Comparison of ENCODE assay signal across 23 cellular contexts in genomic region chr1:244276646-244277045, GRCh38.
"Had no signal": no experiment of that assay in that cellular context is flagged by ENCODE, and none has a peak within 500 bp of the region (broad histone marks: within the 10 kb centered on the region; RNA-seq: fewer than 3 reads in every experiment).

No MANE protein-coding gene starts in this region.

- ATAC-seq: activated CD8-positive, alpha-beta T cell treated with anti-CD3 and anti-CD28 coated beads for 36 hours; heart right ventricle; natural killer cell treated with Interleukin-12 subunit alpha and Interleukin-12 subunit beta and Interleukin-15 and Interleukin-18, amount 100 ng/mL, for 72 hours; stimulated activated naive B cell treated with anti-CD40 and anti-IgM and Interleukin-4, amounts not matched to agents 10 μg/mL and 1 μg/mL and 100 μg/mL, for 72 hours; upper lobe of right lung had no signal

- DNase-seq: activated CD4-positive, alpha-beta T cell treated with anti-CD3 and anti-CD28 coated beads, Interleukin-2, amount 10 ng/mL, durations not matched to agents 24 days and 14 days; activated CD8-positive, alpha-beta T cell treated with anti-CD3 and anti-CD28 coated beads for 36 hours; activated naive CD4-positive, alpha-beta T cell treated with Interleukin-2 at 50 U/mL for 16 hours; activated naive CD8-positive, alpha-beta T cell treated with anti-CD3 and anti-CD28 coated beads, Interleukin-2, amount 10 ng/mL, durations not matched to agents 7 days and 5 days; activated T-cell treated with anti-CD3 and anti-CD28 coated beads, Interleukin-2, amount 50 U/mL, for 24 hours; anterior cingulate cortex; cerebellar nuclear complex; cortex of kidney; effector CD8-positive, alpha-beta T cell; esophagus squamous epithelium; heart right ventricle; kidney glomerular epithelial cell; left ventricle myocardium inferior; mammary epithelial cell; nucleus accumbens; posterior cingulate gyrus; sigmoid colon; stimulated activated CD4-positive, alpha-beta T cell treated with anti-CD3 and anti-CD28 coated beads, Interleukin-4, amount 100 ng/mL, for 24 hours; stimulated activated naive B cell treated with anti-CD40 and anti-IgM and Interleukin-4, amounts not matched to agents 10 μg/mL and 1 μg/mL and 100 μg/mL, for 72 hours; T1000 had no signal

- H3K27me3 Mint-ChIP-seq: activated naive CD8-positive, alpha-beta T cell treated with anti-CD3 and anti-CD28 coated beads, Interleukin-2, amount 10 ng/mL, durations not matched to agents 7 days and 5 days; activated T-cell treated with anti-CD3 and anti-CD28 coated beads, Interleukin-2, amount 50 U/mL, for 24 hours had no signal

- H3K4me1 ChIP-seq: upper lobe of right lung had no signal

- H3K27me3 ChIP-seq: heart right ventricle, sigmoid colon, upper lobe of right lung had no signal

- H3K27ac ChIP-seq: esophagus squamous epithelium, heart right ventricle, left ventricle myocardium inferior, sigmoid colon, upper lobe of right lung had no signal

- H3K4me3 Mint-ChIP-seq: activated CD4-positive, alpha-beta T cell treated with anti-CD3 and anti-CD28 coated beads, Interleukin-2, amount 10 ng/mL, durations not matched to agents 24 days and 14 days; activated CD8-positive, alpha-beta T cell treated with anti-CD3 and anti-CD28 coated beads for 36 hours; activated naive CD8-positive, alpha-beta T cell treated with anti-CD3 and anti-CD28 coated beads, Interleukin-2, amount 10 ng/mL, durations not matched to agents 7 days and 5 days; activated T-cell treated with anti-CD3 and anti-CD28 coated beads, Interleukin-2, amount 50 U/mL, for 24 hours; natural killer cell treated with Interleukin-12 subunit alpha and Interleukin-12 subunit beta and Interleukin-15 and Interleukin-18, amount 100 ng/mL, for 72 hours; stimulated activated naive B cell treated with anti-CD40 and anti-IgM and Interleukin-4, amounts not matched to agents 10 μg/mL and 1 μg/mL and 100 μg/mL, for 72 hours had no signal

- H3K27ac Mint-ChIP-seq: activated CD4-positive, alpha-beta T cell treated with anti-CD3 and anti-CD28 coated beads, Interleukin-2, amount 10 ng/mL, durations not matched to agents 24 days and 14 days; activated CD8-positive, alpha-beta T cell treated with anti-CD3 and anti-CD28 coated beads for 36 hours; activated naive CD8-positive, alpha-beta T cell treated with anti-CD3 and anti-CD28 coated beads, Interleukin-2, amount 10 ng/mL, durations not matched to agents 7 days and 5 days; activated T-cell treated with anti-CD3 and anti-CD28 coated beads, Interleukin-2, amount 50 U/mL, for 24 hours; activated T-helper 2 cell treated with anti-CD3 and anti-CD28 coated beads, Interferon-gamma antibody, Interleukin-2, Interleukin-4, amounts not matched to agents 10 μg/mL and 5 μg/mL and 100 μg/mL, durations not matched to agents 14 hours and 24 hours and 36 hours; natural killer cell treated with Interleukin-12 subunit alpha and Interleukin-12 subunit beta and Interleukin-15 and Interleukin-18, amount 100 ng/mL, for 72 hours; stimulated activated naive B cell treated with anti-CD40 and anti-IgM and Interleukin-4, amounts not matched to agents 10 μg/mL and 1 μg/mL and 100 μg/mL, for 72 hours had no signal

- H3K9me3 Mint-ChIP-seq: activated CD4-positive, alpha-beta T cell treated with anti-CD3 and anti-CD28 coated beads, Interleukin-2, amount 10 ng/mL, durations not matched to agents 24 days and 14 days; activated naive CD8-positive, alpha-beta T cell treated with anti-CD3 and anti-CD28 coated beads, Interleukin-2, amount 10 ng/mL, durations not matched to agents 7 days and 5 days; activated T-cell treated with anti-CD3 and anti-CD28 coated beads, Interleukin-2, amount 50 U/mL, for 24 hours; activated T-helper 2 cell treated with anti-CD3 and anti-CD28 coated beads, Interferon-gamma antibody, Interleukin-2, Interleukin-4, amounts not matched to agents 10 μg/mL and 5 μg/mL and 100 μg/mL, durations not matched to agents 14 hours and 24 hours and 36 hours; natural killer cell treated with Interleukin-12 subunit alpha and Interleukin-12 subunit beta and Interleukin-15 and Interleukin-18, amount 100 ng/mL, for 72 hours had no signal

- H3K36me3 Mint-ChIP-seq: activated naive CD8-positive, alpha-beta T cell treated with anti-CD3 and anti-CD28 coated beads, Interleukin-2, amount 10 ng/mL, durations not matched to agents 7 days and 5 days; natural killer cell treated with Interleukin-12 subunit alpha and Interleukin-12 subunit beta and Interleukin-15 and Interleukin-18, amount 100 ng/mL, for 72 hours had no signal

- H3K4me3 ChIP-seq: esophagus squamous epithelium, heart right ventricle, left ventricle myocardium inferior, sigmoid colon, upper lobe of right lung had no signal

- H3K36me3 ChIP-seq: esophagus squamous epithelium, heart right ventricle, left ventricle myocardium inferior, sigmoid colon, upper lobe of right lung had no signal

- H3K9me3 ChIP-seq: esophagus squamous epithelium, heart right ventricle, left ventricle myocardium inferior, sigmoid colon, upper lobe of right lung had no signal
